ENCODE assay signal across 13 cellular contexts in the genomic region with DNA sequence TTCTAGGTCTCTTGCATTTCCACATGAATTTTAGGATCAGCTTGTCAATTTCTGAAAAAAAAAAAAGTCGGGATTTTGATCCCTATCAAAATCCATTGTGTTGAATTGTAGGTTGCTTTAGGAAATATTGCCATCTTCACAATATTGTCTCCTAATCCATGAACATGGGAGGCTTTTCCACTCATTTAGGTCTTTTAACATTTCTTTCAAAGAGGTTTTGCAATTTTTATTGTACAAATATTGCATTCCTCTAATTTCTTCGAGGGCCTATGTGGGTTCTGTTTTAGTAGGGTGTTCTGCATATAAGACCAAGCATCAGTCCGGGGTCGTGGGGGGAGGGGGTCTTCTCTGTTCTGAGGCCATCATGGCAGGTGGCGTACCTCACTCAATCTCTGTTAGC. TPM values are rescaled to one million over a fixed set of nuclear protein-coding genes. Genes with fewer than 3 reads are reported as not detected.
DNase-seq lines count a peak whose midpoint lies in the region; ATAC-seq, FAIRE-seq and TF ChIP-seq lines count a peak whose summit lies in the region.
"Had no signal": no experiment of that assay in that cellular context is flagged by ENCODE, and none has a peak within 500 bp of the region (broad histone marks: within the 10 kb centered on the region; RNA-seq: fewer than 3 reads in every experiment).

No MANE protein-coding gene starts in this region.

- peak overlapping the region; percentile 73 for H3K4me3 Mint-ChIP-seq in GM23338
- H3K4me3 Mint-ChIP-seq in activated T-helper 17 cell treated with anti-CD3 and anti-CD28 coated beads, Interleukin-2, amount 50 U/mL, for 72 hours, result peak overlapping the region; percentile 57
- H3K4me3 Mint-ChIP-seq in stimulated activated effector memory CD8-positive, alpha-beta T cell treated with anti-CD3 and anti-CD28 coated beads, Interleukin-12 subunit alpha, Interleukin-12 subunit beta, amount 100 ng/mL, for 72 hours, result peak overlapping the region; percentile 47

- H3K27ac Mint-ChIP-seq in GM23338, result no peak overlapping the region
- no peak overlapping the region for H3K27ac Mint-ChIP-seq in activated T-helper 17 cell treated with anti-CD3 and anti-CD28 coated beads, Interleukin-2, amount 50 U/mL, for 72 hours
- no peak overlapping the region for H3K27ac Mint-ChIP-seq in stimulated activated effector memory CD8-positive, alpha-beta T cell treated with anti-CD3 and anti-CD28 coated beads, Interleukin-12 subunit alpha, Interleukin-12 subunit beta, amount 100 ng/mL, for 72 hours
- H3K27ac Mint-ChIP-seq: CD8-positive, alpha-beta memory T cell; dendritic cell treated with granulocyte-macrophage colony-stimulating factor and Interleukin-4, amounts not matched to agents 40 ng/mL and 50 ng/mL, for 4 days had no signal

- ATAC-seq in GM23338 (no peak), HG03025 (IDR thresholded peaks at IDR 0.05; ENCODE audit: low FRiP score, unreplicated experiment) (no peak)
- no peak for ATAC-seq in activated T-helper 17 cell treated with anti-CD3 and anti-CD28 coated beads, Interleukin-2, amount 50 U/mL, for 72 hours (replicated peaks)
- no peak for ATAC-seq in stimulated activated effector memory CD8-positive, alpha-beta T cell treated with anti-CD3 and anti-CD28 coated beads, Interleukin-12 subunit alpha, Interleukin-12 subunit beta, amount 100 ng/mL, for 72 hours

- H3K79me2 ChIP-seq in GM23338 (replicated peaks; ENCODE audit: insufficient read depth), result no peaks in the 10 kb centered on the region

- H3K4me3 ChIP-seq in GM23338 (peak overlapping the region; percentile 68), iPS-15b (ENCODE audit: low read depth, low read length) (peak overlapping the region; percentile 58)

- H4K20me1 ChIP-seq in GM23338 (replicated peaks; ENCODE audit: insufficient read depth), result no peaks in the 10 kb centered on the region

- H3K9me3 ChIP-seq in iPS-15b (ENCODE audit: control insufficient read depth, insufficient read depth, low read length), result no peaks in the 10 kb centered on the region
- H3K9me3 ChIP-seq: gastroesophageal sphincter had no signal

- no peak for DNase-seq in GM23338 (ENCODE audit: low spot score)
- no peak for DNase-seq in stimulated activated effector memory CD8-positive, alpha-beta T cell treated with anti-CD3 and anti-CD28 coated beads, Interleukin-12 subunit alpha, Interleukin-12 subunit beta, amount 100 ng/mL, for 72 hours (ENCODE audit: low spot score in 2 of 2)
- no peak for DNase-seq in SW480 (ENCODE audit: low spot score)
- DNase-seq in substantia nigra (lab: John Stamatoyannopoulos, UW), result no peak
- no peak for DNase-seq in D721Med (ENCODE audit: insufficient read length, low spot score)
- DNase-seq: OCI-M1; stimulated activated CD4-positive, alpha-beta T cell treated with anti-CD3 and anti-CD28 coated beads, Interleukin-4, amount 100 ng/mL, for 1 hour had no signal

- peak overlapping the region; percentile 90 for H3K4me2 ChIP-seq in GM23338

- 0 out of 2 replicates have a peak, but pooled peaks cover 7% of the 10 kb centered on the region for H3F3A ChIP-seq in GM23338 (replicated peaks; ENCODE audit: low read depth)

- no peaks in the 10 kb centered on the region for H3K9me2 ChIP-seq in GM23338 (ENCODE audit: insufficient read depth)

- no peaks in the 10 kb centered on the region for H3K36me3 Mint-ChIP-seq in GM23338 (ENCODE audit: low read depth)
- H3K36me3 Mint-ChIP-seq in activated T-helper 17 cell treated with anti-CD3 and anti-CD28 coated beads, Interleukin-2, amount 50 U/mL, for 72 hours (ENCODE audit: low read depth), result no peaks in the 10 kb centered on the region
- no peaks in the 10 kb centered on the region for H3K36me3 Mint-ChIP-seq in stimulated activated effector memory CD8-positive, alpha-beta T cell treated with anti-CD3 and anti-CD28 coated beads, Interleukin-12 subunit alpha, Interleukin-12 subunit beta, amount 100 ng/mL, for 72 hours
- H3K36me3 Mint-ChIP-seq: CD8-positive, alpha-beta memory T cell had no signal

- H3K4me1 Mint-ChIP-seq in GM23338, result peaks cover 5% of the 10 kb centered on the region; the same call in 2 of the 3 replicates
- no peaks in the 10 kb centered on the region for H3K4me1 Mint-ChIP-seq in activated T-helper 17 cell treated with anti-CD3 and anti-CD28 coated beads, Interleukin-2, amount 50 U/mL, for 72 hours
- H3K4me1 Mint-ChIP-seq in stimulated activated effector memory CD8-positive, alpha-beta T cell treated with anti-CD3 and anti-CD28 coated beads, Interleukin-12 subunit alpha, Interleukin-12 subunit beta, amount 100 ng/mL, for 72 hours, result peaks cover 5% of the 10 kb centered on the region

- TF ChIP-seq CTCF in GM23338 (conservative IDR thresholded peaks at IDR 0.05; ENCODE audit: low read depth in 2 of 2) (no peak), D721Med (IDR thresholded peaks at IDR 0.05; ENCODE audit: insufficient read depth, missing control alignments) (no peak)

- no peak for FAIRE-seq in D721Med (lab: Jason Lieb, UNC)

- H3K27ac ChIP-seq in GM23338 (ENCODE audit: low read depth), result no peak overlapping the region
- no peak overlapping the region for H3K27ac ChIP-seq in substantia nigra (ENCODE audit: low read depth, low read length, poor library complexity, severe bottlenecking)

- H3K4me1 ChIP-seq in GM23338 (ENCODE audit: insufficient read depth) (peaks cover 5% of the 10 kb centered on the region; the same call in 1 of the 2 replicates), iPS-15b (ENCODE audit: control insufficient read depth, insufficient read depth, low read length) (no peaks in the 10 kb centered on the region)

- H3K36me3 ChIP-seq in GM23338 (ENCODE audit: insufficient read depth) (no peaks in the 10 kb centered on the region), iPS-15b (ENCODE audit: control insufficient read depth, insufficient read depth, low read length) (no peaks in the 10 kb centered on the region)
- H3K36me3 ChIP-seq: gastroesophageal sphincter had no signal

- peak overlapping the region; percentile 99; the same call in 1 of the 2 replicates for H2AFZ ChIP-seq in GM23338

- no peak overlapping the region for H3K9ac ChIP-seq in iPS-15b (ENCODE audit: low read depth, low read length)

- no peaks in the 10 kb centered on the region; the same call in 2 of the 3 replicates for H3K9me3 Mint-ChIP-seq in GM23338
- H3K9me3 Mint-ChIP-seq in activated T-helper 17 cell treated with anti-CD3 and anti-CD28 coated beads, Interleukin-2, amount 50 U/mL, for 72 hours, result no peaks in the 10 kb centered on the region
- H3K9me3 Mint-ChIP-seq in stimulated activated effector memory CD8-positive, alpha-beta T cell treated with anti-CD3 and anti-CD28 coated beads, Interleukin-12 subunit alpha, Interleukin-12 subunit beta, amount 100 ng/mL, for 72 hours, result no peaks in the 10 kb centered on the region
- H3K9me3 Mint-ChIP-seq: CD8-positive, alpha-beta memory T cell; dendritic cell treated with granulocyte-macrophage colony-stimulating factor and Interleukin-4, amounts not matched to agents 40 ng/mL and 50 ng/mL, for 4 days had no signal

- H3K27me3 ChIP-seq in GM23338 (ENCODE audit: insufficient read depth) (peaks cover 48% of the 10 kb centered on the region), iPS-15b (ENCODE audit: control insufficient read depth, insufficient read depth, low read length) (peaks cover 36% of the 10 kb centered on the region)

- H3K27me3 Mint-ChIP-seq in GM23338 (ENCODE audit: insufficient read depth, low read depth, poor library complexity), result peaks cover 31% of the 10 kb centered on the region
- peaks cover 35% of the 10 kb centered on the region for H3K27me3 Mint-ChIP-seq in activated T-helper 17 cell treated with anti-CD3 and anti-CD28 coated beads, Interleukin-2, amount 50 U/mL, for 72 hours

RNA-seq across cellular contexts. Expression of a gene that starts 0.7 kb away (rescaled TPM):
- total RNA-seq in GM23338 (2014; rRNA removed; shearing (Covaris generic)), result 2.6 and 4.9 TPM in 2 replicates
- polyA plus RNA-seq in GM23338 (2016; fragmentation: Nextera tagmentation; extraction: Ambion mirVana), result 3.3 and 3.9 TPM in 2 replicates
- total RNA-seq in activated T-helper 17 cell treated with anti-CD3 and anti-CD28 coated beads, Interleukin-2, amount 50 U/mL, for 72 hours, result under 1 TPM; 0.11 to 0.24 TPM
- total RNA-seq: CD8-positive, alpha-beta memory T cell had no signal

RNA-seq across cellular contexts. Expression of a gene that starts 25.8 kb away (rescaled TPM):
- 6.6 and 16.9 TPM in 2 replicates for total RNA-seq in GM23338 (2014; rRNA removed; shearing (Covaris generic))
- polyA plus RNA-seq in GM23338 (2016; fragmentation: Nextera tagmentation; extraction: Ambion mirVana), result 36.6 and 38.2 TPM in 2 replicates
- total RNA-seq in activated T-helper 17 cell treated with anti-CD3 and anti-CD28 coated beads, Interleukin-2, amount 50 U/mL, for 72 hours, result not detected
- total RNA-seq: CD8-positive, alpha-beta memory T cell had no signal
- polyA plus RNA-seq: CD8-positive, alpha-beta memory T cell had no signal
